9 cellular contexts compared by ENCODE assay signal in the genomic region with DNA sequence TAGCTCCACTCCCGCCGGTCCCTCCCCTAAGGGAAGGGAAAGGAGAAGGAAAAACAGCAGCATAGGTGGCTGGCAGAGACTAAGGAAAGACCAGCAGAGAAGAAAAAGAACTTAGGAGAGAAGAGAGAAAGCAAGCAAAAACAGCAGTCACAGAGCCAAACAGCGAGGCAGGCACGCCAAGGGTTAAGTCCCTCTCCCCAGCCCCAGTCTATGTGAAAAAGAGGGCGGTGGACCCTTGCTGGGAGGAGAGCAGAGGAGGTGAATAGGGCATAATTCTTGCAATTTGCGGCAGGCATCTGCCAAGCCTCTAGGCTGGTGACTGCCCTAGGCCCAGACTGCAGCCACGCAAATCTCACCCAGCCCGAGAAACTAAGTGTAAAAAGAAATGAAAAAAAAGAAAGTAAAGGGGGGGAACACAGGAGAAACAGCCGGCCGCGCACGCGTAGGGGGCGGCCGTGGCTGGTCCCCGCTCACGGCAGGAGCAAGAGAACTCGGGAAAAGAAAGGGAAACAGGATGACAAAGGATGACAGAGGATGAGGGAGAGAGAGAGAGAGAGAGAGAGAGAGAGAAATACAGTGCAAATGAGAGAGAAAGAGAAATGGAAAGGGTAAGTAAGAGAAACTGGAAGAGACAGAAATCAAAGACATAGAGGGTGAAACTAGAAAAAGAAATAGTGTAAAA. TPM values are rescaled to one million over a fixed set of nuclear protein-coding genes. Genes with fewer than 3 reads are reported as not detected.
A peak's percentile ranks its signal among the peaks of the same experiment; 100 is the strongest.
DNase-seq lines count a peak whose midpoint lies in the region; ATAC-seq and TF ChIP-seq lines count a peak whose summit lies in the region.
"Had no signal": no experiment of that assay in that cellular context is flagged by ENCODE, and none has a peak within 500 bp of the region (broad histone marks: within the 10 kb centered on the region; RNA-seq: fewer than 3 reads in every experiment).

No MANE protein-coding gene starts in this region.

- in situ Hi-C loops in astrocyte of the cerebellum (cut with HindIII; ENCODE audit: low sequenced_read_pairs) = no loop called here

- intact Hi-C loops in upper lobe of right lung (cut with DNase I) = no loop called here

- no peak overlapping the region for H3K27ac ChIP-seq in upper lobe of right lung

- no peak for TF ChIP-seq CTCF in astrocyte of the cerebellum (IDR thresholded peaks at IDR 0.05; ENCODE audit: low read depth, low read length, missing control alignments)
- TF ChIP-seq CTCF in upper lobe of right lung (IDR thresholded peaks at IDR 0.05) = no peak

- H3K27me3 ChIP-seq in upper lobe of right lung = no peaks in the 10 kb centered on the region

- no peaks in the 10 kb centered on the region for H3K36me3 ChIP-seq in upper lobe of right lung

- H3K4me3 ChIP-seq in astrocyte of the cerebellum (ENCODE audit: low read depth, low read length) (peak overlapping the region; percentile 34), upper lobe of right lung (peak overlapping the region; percentile 10)

- no peak for ATAC-seq in upper lobe of right lung

- DNase-seq in activated gamma-delta T cell treated with Interleukin-2 at 50 U/mL for 16 hours (peak; percentile 23), activated gamma-delta T cell (lab: John Stamatoyannopoulos, UW) (no peak), HT1080 (ENCODE audit: low read depth) (peak; percentile 24), astrocyte of the cerebellum (ENCODE audit: low read depth) (no peak), left kidney (ENCODE audit: low read depth, low spot score) (peak; percentile 75), upper lobe of right lung (no peak), midbrain (lab: John Stamatoyannopoulos, UW) (no peak), foreskin melanocyte (no peak)

- no peaks in the 10 kb centered on the region for H3K9me3 ChIP-seq in upper lobe of right lung

- H3K4me1 ChIP-seq in upper lobe of right lung = no peaks in the 10 kb centered on the region

RNA-seq across cellular contexts. Expression of a gene that starts 48.6 kb away (rescaled TPM):
- 0.37 TPM in 1 of 2 replicates, not detected in the other for total RNA-seq in HT1080 (2014; rRNA removed; shearing (Covaris generic))
- 0.34 TPM in 1 of 2 replicates, not detected in the other for polyA plus RNA-seq in HT1080 (2015; cell fraction: cytosol; rRNA removed)
- polyA plus RNA-seq in HT1080 (2015; cell fraction: nucleus; rRNA removed) = 0.32 TPM in 1 of 2 replicates, not detected in the other
- total RNA-seq in upper lobe of right lung = not detected
- total RNA-seq: subcutaneous adipose tissue had no signal

RNA-seq across cellular contexts. Expression of a gene that starts 50.6 kb away (rescaled TPM):
- total RNA-seq in HT1080 (2014; rRNA removed; shearing (Covaris generic)) = not detected in 2 replicates
- polyA plus RNA-seq in HT1080 (2015; cell fraction: cytosol; rRNA removed) = not detected in 2 replicates
- polyA plus RNA-seq in HT1080 (2015; cell fraction: nucleus; rRNA removed) = not detected in 2 replicates
- not detected for total RNA-seq in upper lobe of right lung
- total RNA-seq: subcutaneous adipose tissue had no signal

RNA-seq across cellular contexts. Expression of a gene that starts 56.5 kb away (rescaled TPM):
- total RNA-seq in HT1080 (2014; rRNA removed; shearing (Covaris generic)) = 0.19 and 0.70 TPM in 2 replicates
- polyA plus RNA-seq in HT1080 (2015; cell fraction: cytosol; rRNA removed) = 0.09 and 0.23 TPM in 2 replicates
- 0.55 and 0.73 TPM in 2 replicates for polyA plus RNA-seq in HT1080 (2015; cell fraction: nucleus; rRNA removed)
- total RNA-seq in upper lobe of right lung = 1.4 TPM

Comparison
In these comparisons a context has a peak if more than half of its experiments do, and no peak if none do; other contexts are left out.
1. DNase-seq: peak in activated gamma-delta T cell treated with Interleukin-2 at 50 U/mL for 16 hours (single experiment), HT1080 (single experiment) and left kidney (single experiment); none in activated gamma-delta T cell (single experiment), astrocyte of the cerebellum (single experiment), upper lobe of right lung (single experiment), midbrain (single experiment) and foreskin melanocyte (single experiment).